In the genomic region with DNA sequence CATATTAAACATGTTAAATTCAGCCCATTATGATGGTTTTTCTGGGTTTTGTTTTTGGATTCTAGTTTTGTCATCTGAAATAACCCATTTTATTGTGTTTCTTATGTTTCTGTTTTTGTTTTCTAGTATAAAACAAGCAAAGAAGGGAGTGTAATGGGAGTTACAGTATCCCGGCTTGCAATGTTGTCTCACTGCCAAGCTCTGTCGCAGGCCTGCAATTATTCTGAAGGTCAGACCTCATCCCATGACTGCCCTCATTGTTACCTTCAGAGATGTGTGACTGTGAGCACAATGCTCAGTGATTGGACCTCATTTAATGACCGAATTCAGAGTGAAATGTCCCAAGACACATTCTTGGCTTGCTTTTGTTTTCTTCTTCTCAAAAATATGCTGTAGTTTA, we compare ENCODE assay signal across 11 cellular contexts.
DNase-seq lines count a peak whose midpoint lies in the region; FAIRE-seq lines count a peak whose summit lies in the region.
"Had no signal": no experiment of that assay in that cellular context is flagged by ENCODE, and none has a peak within 500 bp of the region (broad histone marks: within the 10 kb centered on the region; RNA-seq: fewer than 3 reads in every experiment).

No MANE protein-coding gene starts in this region.

- FAIRE-seq in frontal cortex (lab: Jason Lieb, UNC), result no peak
- FAIRE-seq: small intestine had no signal

- peak; percentile 39 for DNase-seq in GM03348 (ENCODE audit: low spot score)
- peak; percentile 96 for DNase-seq in SK-MEL-5 (ENCODE audit: low read depth, low spot score)
- peak; percentile 6 to 30 for DNase-seq in frontal cortex (ENCODE audit: low spot score in 2 of 2)
- peak in 42 of 56 donors; percentile 2 to 78 (median 44) for DNase-seq in nucleus accumbens (lab: John Stamatoyannopoulos, UW)
- no peak for DNase-seq in OCI-M1 (lab: John Stamatoyannopoulos, UW)
- no peak for DNase-seq in SW480 (ENCODE audit: low spot score)
- DNase-seq in NCI-H1417 treated with DMSO at 0.1 percent for 48 hours (lab: John Stamatoyannopoulos, UW), result no peak
- no peak for DNase-seq in NCI-H526 treated with DMSO at 0.1 percent for 48 hours (lab: John Stamatoyannopoulos, UW)
- DNase-seq: activated CD8-positive, alpha-beta T cell treated with anti-CD3 and anti-CD28 coated beads, Interleukin-2, amount 10 ng/mL, durations not matched to agents 7 days and 5 days; small intestine; stimulated activated CD8-positive, alpha-beta memory T cell treated with anti-CD3 and anti-CD28 coated beads, Interleukin-4, amount 100 ng/mL, for 48 hours had no signal

- in situ Hi-C loops in SK-MEL-5 (cut with HindIII; ENCODE audit: low pct_unique_long_range_greater_than_20kb, low sequenced_read_pairs), result no loop called here

Comparison
In these comparisons a context has a peak if more than half of its experiments do, and no peak if none do; other contexts are left out.
1. DNase-seq: peak in GM03348 (single experiment), SK-MEL-5 (single experiment), frontal cortex (2 of 2) and nucleus accumbens (42 of 56); none in OCI-M1 (single experiment), SW480 (single experiment), NCI-H1417 treated with DMSO at 0.1 percent for 48 hours (single experiment) and NCI-H526 treated with DMSO at 0.1 percent for 48 hours (single experiment).